In the genomic region with DNA sequence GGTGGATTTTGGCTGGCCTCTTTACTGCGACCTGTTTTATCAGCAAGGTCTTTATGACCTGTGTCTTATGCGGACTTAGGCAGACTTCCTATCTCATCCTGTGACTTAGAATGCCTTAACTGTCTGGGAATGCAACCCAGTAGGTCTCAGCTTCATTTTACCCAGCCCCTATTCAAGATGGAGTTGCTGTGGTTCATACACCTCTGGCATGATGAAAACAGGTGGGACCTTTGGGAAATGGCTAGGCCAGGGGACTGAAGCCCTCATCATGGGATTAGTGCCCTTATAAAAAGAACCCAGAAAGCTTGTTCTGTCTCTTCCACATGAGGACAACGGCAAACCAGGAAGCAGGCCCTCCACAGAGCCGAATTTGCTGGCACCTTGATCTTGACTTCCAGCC, we compare ENCODE assay signal across 28 cellular contexts.
"Had no signal": no experiment of that assay in that cellular context is flagged by ENCODE, and none has a peak within 500 bp of the region (broad histone marks: within the 10 kb centered on the region; RNA-seq: fewer than 3 reads in every experiment).

No MANE protein-coding gene starts in this region.

- H3K36me3 Mint-ChIP-seq: stimulated activated effector memory CD8-positive, alpha-beta T cell treated with anti-CD3 and anti-CD28 coated beads, Interleukin-12 subunit alpha, Interleukin-12 subunit beta, amount 100 ng/mL, for 72 hours; stimulated activated memory B cell treated with anti-CD40 and anti-IgM and Interleukin-4, amounts not matched to agents 10 μg/mL and 1 μg/mL and 100 μg/mL, for 72 hours; stimulated activated naive B cell treated with anti-CD40 and anti-IgM and Interleukin-4, amounts not matched to agents 10 μg/mL and 1 μg/mL and 100 μg/mL, for 72 hours; type B pancreatic cell had no signal

- ATAC-seq: stimulated activated effector memory CD8-positive, alpha-beta T cell treated with anti-CD3 and anti-CD28 coated beads, Interleukin-12 subunit alpha, Interleukin-12 subunit beta, amount 100 ng/mL, for 72 hours; stimulated activated memory B cell treated with anti-CD40 and anti-IgM and Interleukin-4, amounts not matched to agents 10 μg/mL and 1 μg/mL and 100 μg/mL, for 72 hours; stimulated activated naive B cell treated with anti-CD40 and anti-IgM and Interleukin-4, amounts not matched to agents 10 μg/mL and 1 μg/mL and 100 μg/mL, for 72 hours; stimulated activated naive CD8-positive, alpha-beta T cell treated with anti-CD3 and anti-CD28 coated beads, Interleukin-15, amount 100 ng/mL, for 72 hours; stimulated activated naive CD8-positive, alpha-beta T cell treated with anti-CD3 and anti-CD28 coated beads, Interleukin-15, Interleukin-2, amounts not matched to agents 100 U/mL and 50 U/mL, for 24 hours; upper lobe of right lung had no signal

- H3K27me3 ChIP-seq: testis, thyroid gland, upper lobe of left lung, uterus, vagina had no signal

- H3K27ac ChIP-seq: stomach, suprapubic skin, testis, thoracic aorta, thyroid gland, tibial artery, tibial nerve, transverse colon, upper lobe of left lung, upper lobe of right lung, uterus, vagina had no signal

- H3K27ac Mint-ChIP-seq: stimulated activated effector memory CD8-positive, alpha-beta T cell treated with anti-CD3 and anti-CD28 coated beads, Interleukin-12 subunit alpha, Interleukin-12 subunit beta, amount 100 ng/mL, for 72 hours; stimulated activated memory B cell treated with anti-CD40 and anti-IgM and Interleukin-4, amounts not matched to agents 10 μg/mL and 1 μg/mL and 100 μg/mL, for 72 hours; stimulated activated naive B cell treated with anti-CD40 and anti-IgM and Interleukin-4, amounts not matched to agents 10 μg/mL and 1 μg/mL and 100 μg/mL, for 72 hours; stimulated activated naive CD8-positive, alpha-beta T cell treated with anti-CD3 and anti-CD28 coated beads, Interleukin-15, Interleukin-2, amounts not matched to agents 100 ng/mL and 50 ng/mL, for 24 hours; type B pancreatic cell had no signal

- H3K36me3 ChIP-seq: stomach, suprapubic skin, thoracic aorta, thyroid gland, tibial artery, tibial nerve, transverse colon, upper lobe of left lung, upper lobe of right lung, uterus, vagina had no signal

- FAIRE-seq: urothelium cell line had no signal

- H3K4me1 ChIP-seq: suprapubic skin, testis, thyroid gland, tibial artery, transverse colon, upper lobe of right lung, uterus, vagina had no signal

- H3K9me3 ChIP-seq: stomach, suprapubic skin, testis, thoracic aorta, thyroid gland, tibial artery, tibial nerve, transverse colon, upper lobe of left lung, upper lobe of right lung, uterus, vagina had no signal

- H3K9me3 Mint-ChIP-seq: stimulated activated effector memory CD8-positive, alpha-beta T cell treated with anti-CD3 and anti-CD28 coated beads, Interleukin-12 subunit alpha, Interleukin-12 subunit beta, amount 100 ng/mL, for 72 hours; stimulated activated naive CD8-positive, alpha-beta T cell treated with anti-CD3 and anti-CD28 coated beads, Interleukin-15, Interleukin-2, amounts not matched to agents 100 ng/mL and 50 ng/mL, for 24 hours; type B pancreatic cell had no signal

- DNase-seq: stimulated activated CD4-positive, alpha-beta T cell treated with anti-CD3 and anti-CD28 coated beads, Interleukin-2, amount 100 ng/mL, for 48 hours; stimulated activated CD4-positive, alpha-beta T cell treated with anti-CD3 and anti-CD28 coated beads, Interleukin-4, amount 100 ng/mL, for 1 hour; stimulated activated CD4-positive, alpha-beta T cell treated with anti-CD3 and anti-CD28 coated beads, Interleukin-4, amount 100 ng/mL, for 24 hours; stimulated activated CD4-positive, alpha-beta T cell treated with anti-CD3 and anti-CD28 coated beads, Interleukin-4, amount 100 ng/mL, for 4 hours; stimulated activated CD8-positive, alpha-beta memory T cell treated with anti-CD3 and anti-CD28 coated beads, Interleukin-4, amount 100 ng/mL, for 48 hours; stimulated activated naive B cell treated with anti-CD40 and anti-IgM and Interleukin-4, amounts not matched to agents 10 μg/mL and 1 μg/mL and 100 μg/mL, for 72 hours; stimulated activated naive CD4-positive, alpha-beta T cell; stimulated activated naive CD4-positive, alpha-beta T cell treated with Interleukin-2 at 50 U/mL for 16 hours; stimulated activated naive CD8-positive, alpha-beta T cell treated with anti-CD3 and anti-CD28 coated beads, Interleukin-15, amount 100 ng/mL, for 72 hours; stimulated activated naive CD8-positive, alpha-beta T cell treated with anti-CD3 and anti-CD28 coated beads, Interleukin-15, Interleukin-2, amounts not matched to agents 100 U/mL and 50 U/mL, for 24 hours; stomach; substantia nigra; testis; thyroid gland; tibial artery; transverse colon; upper lobe of left lung; upper lobe of right lung; uterus had no signal

- H3K4me3 Mint-ChIP-seq: stimulated activated effector memory CD8-positive, alpha-beta T cell treated with anti-CD3 and anti-CD28 coated beads, Interleukin-12 subunit alpha, Interleukin-12 subunit beta, amount 100 ng/mL, for 72 hours; stimulated activated memory B cell treated with anti-CD40 and anti-IgM and Interleukin-4, amounts not matched to agents 10 μg/mL and 1 μg/mL and 100 μg/mL, for 72 hours; stimulated activated naive B cell treated with anti-CD40 and anti-IgM and Interleukin-4, amounts not matched to agents 10 μg/mL and 1 μg/mL and 100 μg/mL, for 72 hours; stimulated activated naive CD8-positive, alpha-beta T cell treated with anti-CD3 and anti-CD28 coated beads, Interleukin-15, amount 100 ng/mL, for 72 hours; stimulated activated naive CD8-positive, alpha-beta T cell treated with anti-CD3 and anti-CD28 coated beads, Interleukin-15, Interleukin-2, amounts not matched to agents 100 ng/mL and 50 ng/mL, for 24 hours; type B pancreatic cell had no signal

- H3K4me3 ChIP-seq: stomach, suprapubic skin, testis, thoracic aorta, thyroid gland, tibial artery, tibial nerve, transverse colon, upper lobe of left lung, upper lobe of right lung, uterus, vagina had no signal

- H3K4me1 Mint-ChIP-seq: stimulated activated effector memory CD8-positive, alpha-beta T cell treated with anti-CD3 and anti-CD28 coated beads, Interleukin-12 subunit alpha, Interleukin-12 subunit beta, amount 100 ng/mL, for 72 hours; stimulated activated memory B cell treated with anti-CD40 and anti-IgM and Interleukin-4, amounts not matched to agents 10 μg/mL and 1 μg/mL and 100 μg/mL, for 72 hours; stimulated activated naive CD8-positive, alpha-beta T cell treated with anti-CD3 and anti-CD28 coated beads, Interleukin-15, amount 100 ng/mL, for 72 hours had no signal
